In the genomic region with DNA sequence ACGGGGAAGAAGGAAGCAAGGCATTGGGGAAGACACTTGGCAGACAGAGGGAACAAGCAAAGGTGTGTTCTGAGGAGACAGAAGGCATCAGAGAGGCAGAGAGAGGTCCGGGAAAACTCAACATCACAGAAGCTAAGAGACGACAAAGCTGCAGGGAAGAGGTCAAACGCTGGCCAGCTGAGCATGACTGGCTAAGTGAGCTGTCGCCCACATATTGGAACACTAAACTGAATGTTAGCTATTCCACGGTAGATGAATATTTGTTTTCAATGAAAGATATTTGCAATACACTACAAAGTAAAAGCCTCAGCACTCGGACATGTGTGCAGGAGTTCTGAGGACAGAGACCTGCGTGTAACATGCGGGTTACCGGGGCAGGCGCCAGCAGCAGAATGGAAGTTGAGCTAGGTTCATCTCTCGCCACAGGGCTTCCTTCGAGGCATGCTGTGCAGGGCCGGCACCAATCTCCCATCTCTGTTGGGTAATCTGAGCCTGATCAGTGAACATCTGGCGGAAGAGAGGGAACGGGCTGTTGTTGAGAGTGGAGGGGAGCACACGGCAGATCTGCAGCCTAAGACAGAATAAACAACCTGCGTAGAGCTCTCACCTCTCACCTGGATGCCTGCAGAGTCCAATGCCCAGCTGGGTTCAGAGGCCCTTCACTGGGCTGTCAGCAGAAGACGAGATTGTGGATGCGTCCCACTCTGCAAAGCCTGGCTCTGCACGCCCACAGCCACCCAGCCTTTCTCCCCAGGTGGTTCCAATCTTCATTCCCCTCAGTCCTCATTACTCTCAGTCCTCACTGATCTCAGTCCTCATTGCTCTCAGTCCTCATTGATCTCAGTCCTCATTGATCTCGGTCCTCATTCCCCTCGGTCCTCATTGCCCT, we compare ENCODE assay signal across 19 cellular contexts. TPM values are rescaled to one million over a fixed set of nuclear protein-coding genes. Genes with fewer than 3 reads are reported as not detected.
A peak's percentile ranks its signal among the peaks of the same experiment; 100 is the strongest.
DNase-seq lines count a peak whose midpoint lies in the region; ATAC-seq, FAIRE-seq and TF ChIP-seq lines count a peak whose summit lies in the region.
"Had no signal": no experiment of that assay in that cellular context is flagged by ENCODE, and none has a peak within 500 bp of the region (broad histone marks: within the 10 kb centered on the region; RNA-seq: fewer than 3 reads in every experiment).

No MANE protein-coding gene starts in this region.

- no peak for TF ChIP-seq POLR2A in A549 (IDR thresholded peaks at IDR 0.05; ENCODE audit: low read length)
- TF ChIP-seq POLR2A in NB4 (IDR thresholded peaks at IDR 0.05; ENCODE audit: extremely low read depth, insufficient read length), result no peak
- TF ChIP-seq POLR2A in esophagus squamous epithelium (IDR thresholded peaks at IDR 0.05), result no peak

- CTCF ChIA-PET in A549 (lab: Yijun Ruan, JAX), result interaction anchor here (1.1 to 3.9 kb wide), 3 partner anchors 11 to 406 kb away, joined by 3 to 33 read pairs (median 5); no protein-coding TSS in a partner anchor

- H3K27ac ChIP-seq in A549 (no peak overlapping the region), RWPE2 (ENCODE audit: poor library complexity, severe bottlenecking) (no peak overlapping the region), esophagus squamous epithelium (no peak overlapping the region)
- H3K27ac ChIP-seq in BLaER1 treated with 17β-estradiol and CSF1 and Interleukin-3, amounts not matched to agents 10 nM and 100 nM, result no peak overlapping the region
- H3K27ac ChIP-seq: adrenal gland, brain microvascular endothelial cell, heart left ventricle, sigmoid colon, SJSA1, tibial nerve had no signal

- no peak overlapping the region for H3K4me3 ChIP-seq in A549
- no peak overlapping the region for H3K4me3 ChIP-seq in BLaER1 treated with 17β-estradiol and CSF1 and Interleukin-3, amounts not matched to agents 10 nM and 100 nM
- H3K4me3 ChIP-seq in NB4 (ENCODE audit: low read depth, low read length), result no peak overlapping the region
- no peak overlapping the region for H3K4me3 ChIP-seq in RWPE2 (ENCODE audit: severe bottlenecking)
- no peak overlapping the region for H3K4me3 ChIP-seq in esophagus squamous epithelium
- H3K4me3 ChIP-seq: adrenal gland, heart left ventricle, sigmoid colon, SJSA1, tibial nerve had no signal

- POLR2A ChIA-PET in A549 (lab: Yijun Ruan, JAX), result no interaction called here

- H3K4me1 ChIP-seq in A549 (no peaks in the 10 kb centered on the region), RWPE2 (ENCODE audit: insufficient read depth, poor library complexity, severe bottlenecking) (no peaks in the 10 kb centered on the region), esophagus squamous epithelium (no peaks in the 10 kb centered on the region)
- peaks cover 4 to 32% (median 19%) of the 10 kb centered on the region in 10 experiments for H3K4me1 ChIP-seq in BLaER1 treated with 17β-estradiol and CSF1 and Interleukin-3, amounts not matched to agents 10 nM and 100 nM
- H3K4me1 ChIP-seq: adrenal gland, heart left ventricle, sigmoid colon, SJSA1, tibial nerve had no signal

- H3K36me3 ChIP-seq in BLaER1 treated with 17β-estradiol and CSF1 and Interleukin-3, amounts not matched to agents 10 nM and 100 nM, result no peaks in the 10 kb centered on the region
- H3K36me3 ChIP-seq in RWPE2 (ENCODE audit: low read depth) (no peaks in the 10 kb centered on the region), esophagus squamous epithelium (no peaks in the 10 kb centered on the region)
- H3K36me3 ChIP-seq: adrenal gland, brain microvascular endothelial cell, heart left ventricle, sigmoid colon, SJSA1, tibial nerve had no signal

- no peaks in the 10 kb centered on the region; a peak in 2 of 22 replicates for H3K27me3 ChIP-seq in BLaER1 treated with 17β-estradiol and CSF1 and Interleukin-3, amounts not matched to agents 10 nM and 100 nM
- peaks cover 15% of the 10 kb centered on the region for H3K27me3 ChIP-seq in RWPE2 (ENCODE audit: insufficient read depth, poor library complexity, severe bottlenecking)
- H3K27me3 ChIP-seq in esophagus squamous epithelium, result peaks cover 0 to 68% (median 0%) of the 10 kb centered on the region in 4 donors
- H3K27me3 ChIP-seq: adrenal gland, brain microvascular endothelial cell had no signal

- no peak for TF ChIP-seq EP300 in A549 (IDR thresholded peaks at IDR 0.05)

- TF ChIP-seq RAD21 in A549 (conservative IDR thresholded peaks at IDR 0.05 in 1 of 2, IDR thresholded peaks at IDR 0.05 in 1 of 2), result no peak

- WGBS in A549 (ENCODE audit: missing lambda C conversion rate), result 45% methylated on average over 23 of the region's 23 CpGs
- 65 to 66% methylated on average over 22 to 23 of the region's 23 CpGs for WGBS in esophagus squamous epithelium, 2 donors

- no peak overlapping the region for H3K9ac ChIP-seq in BLaER1 treated with 17β-estradiol and CSF1 and Interleukin-3, amounts not matched to agents 10 nM and 100 nM

- FAIRE-seq in A549 (lab: Jason Lieb, UNC), result no peak

- ATAC-seq in A549, result peak; percentile 52 to 64
- ATAC-seq in RWPE2 (ENCODE audit: low read depth), result peak; percentile 50
- ATAC-seq in HG02642 (IDR thresholded peaks at IDR 0.05; ENCODE audit: poor library complexity, unreplicated experiment), result no peak
- ATAC-seq: activated T-cell treated with anti-CD3 and anti-CD28 coated beads, Interleukin-2, amount 50 U/mL, for 4 hours; heart left ventricle had no signal

- TF ChIP-seq CTCF in A549 (IDR thresholded peaks at IDR 0.05) (no peak), NB4 (IDR thresholded peaks at IDR 0.05; ENCODE audit: low read depth, low read length) (no peak), RWPE2 (IDR thresholded peaks at IDR 0.05; ENCODE audit: poor library complexity, severe bottlenecking) (no peak), esophagus squamous epithelium (IDR thresholded peaks at IDR 0.05) (no peak)

- intact Hi-C loops in esophagus squamous epithelium (cut with DNase I), result no loop called here

- no peaks in the 10 kb centered on the region for H3K9me3 ChIP-seq in A549
- H3K9me3 ChIP-seq in BLaER1 treated with 17β-estradiol and CSF1 and Interleukin-3, amounts not matched to agents 10 nM and 100 nM (replicated peaks in 1 of 11), result peaks cover 0 to 31% (median 15%) of the 10 kb centered on the region in 11 experiments; a peak in 14 of 22 replicates
- no peaks in the 10 kb centered on the region for H3K9me3 ChIP-seq in RWPE2 (ENCODE audit: severe bottlenecking)
- H3K9me3 ChIP-seq in esophagus squamous epithelium, result no peaks in the 10 kb centered on the region
- H3K9me3 ChIP-seq: adrenal gland, heart left ventricle, sigmoid colon, SJSA1, tibial nerve had no signal

- H4K20me1 ChIP-seq in BLaER1 treated with 17β-estradiol and CSF1 and Interleukin-3, amounts not matched to agents 10 nM and 100 nM, result peaks cover 0 to 8% (median 0%) of the 10 kb centered on the region in 11 experiments; a peak in 1 of 22 replicates

- H3K4me2 ChIP-seq in A549, result no peak overlapping the region
- H3K4me2 ChIP-seq in BLaER1 treated with 17β-estradiol and CSF1 and Interleukin-3, amounts not matched to agents 10 nM and 100 nM, result peak overlapping the region in 8 of 11 experiments; percentile 1 to 53 (median 23); a peak in 14 of 22 replicates

- DNase-seq in A549 (ENCODE audit: low read depth in 1 of 2, low spot score in 1 of 2) (no peak), NB4 (ENCODE audit: low read depth) (peak; percentile 61), RWPE2 (ENCODE audit: low spot score) (no peak), NCI-H2107 (lab: John Stamatoyannopoulos, UW) (no peak), esophagus squamous epithelium (lab: John Stamatoyannopoulos, UW) (no peak)
- DNase-seq: activated CD4-positive, alpha-beta T cell treated with anti-CD3 and anti-CD28 coated beads for 4 hours; activated naive CD4-positive, alpha-beta T cell treated with Interleukin-2 at 50 U/mL for 16 hours; activated T-cell treated with anti-CD3 and anti-CD28 coated beads, Interleukin-2, amount 50 U/mL, for 4 hours; adrenal gland; brain microvascular endothelial cell; CD4-positive, alpha-beta T cell; GOT3; heart left ventricle; NCI-H1092 treated with DMSO at 0.1 percent for 48 hours had no signal

TF ChIP-seq in A549, 52 proteins besides CTCF, POLR2A, EP300 and RAD21 (continues in another document):
- TF ChIP-seq BCL3 (IDR thresholded peaks at IDR 0.05) (no peak), CHD2 (IDR thresholded peaks at IDR 0.05; ENCODE audit: low read length, partially characterized antibody) (no peak), RNF2 (IDR thresholded peaks at IDR 0.05; ENCODE audit: borderline replicate concordance, low read depth) (no peak)

RNA-seq across cellular contexts. Expression of gene INSIG1, which starts 35.9 kb away (rescaled TPM):
- 19.7 and 19.9 TPM in 2 replicates for polyA plus RNA-seq in A549 (2011; rRNA removed)
- 13.6 and 19.4 TPM in 2 replicates for polyA plus RNA-seq in A549 (2012; cell fraction: cytosol; rRNA removed)
- polyA plus RNA-seq in A549 (2012; cell fraction: nucleus; rRNA removed), result 14.5 and 16.9 TPM in 2 replicates
- polyA plus RNA-seq in A549 (2017; fragmentation: RNase III; extraction: RNeasy Plus Mini Kit Qiagen cat#74134 plus additional on column Dnase treatment), result 13.7 to 33.4 TPM (median 27.6 TPM) in 3 replicates
- 15.4 and 20.0 TPM in 2 replicates for polyA minus RNA-seq in A549 (2011; rRNA and poly(A)+ RNA removed)
- total RNA-seq in esophagus squamous epithelium, result 10 to 100 TPM; 24.7 to 77.6 (median 64.6) TPM
